Comparison of ENCODE assay signal across 1 cellular context in the genomic region with DNA sequence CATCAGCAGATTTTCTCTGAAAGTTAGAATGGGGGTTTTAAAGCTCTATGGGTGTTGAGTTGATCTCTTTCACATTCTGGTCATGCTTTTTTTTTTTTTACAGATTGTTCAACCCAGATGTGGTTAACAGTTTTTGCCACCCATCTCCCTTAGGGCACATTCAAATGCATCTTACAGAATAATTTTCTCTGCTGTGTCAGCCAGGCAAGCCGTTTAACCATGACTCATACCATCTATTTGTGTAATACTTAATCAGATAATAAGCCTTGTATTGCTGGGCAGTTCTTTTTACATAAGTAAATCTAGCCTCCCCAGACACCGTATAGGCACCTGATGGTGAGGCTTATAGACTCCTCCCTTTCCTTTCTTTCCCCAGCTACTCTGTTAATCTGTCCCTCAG.
A peak's percentile ranks its signal among the peaks of the same experiment; 100 is the strongest.
TF ChIP-seq lines count a peak whose summit lies in the region.

No MANE protein-coding gene starts in this region.

TF ChIP-seq in K562, 482 proteins besides CTCF, POLR2A, EP300 and RAD21 (continued from another document and continues in another):
- no peak for TF ChIP-seq MXI1 (IDR thresholded peaks at IDR 0.05; ENCODE audit: low read depth, low read length)
- no peak for TF ChIP-seq SRSF3 (IDR thresholded peaks at IDR 0.05; ENCODE audit: insufficient read depth, low read length)
- no peak for TF ChIP-seq ZNF354B (CRISPR knock-in tag; IDR thresholded peaks at IDR 0.05)
- TF ChIP-seq ZNF79 (CRISPR knock-in tag; IDR thresholded peaks at IDR 0.05; ENCODE audit: low read depth), result no peak
- no peak for TF ChIP-seq ZFX (CRISPR knock-in tag; IDR thresholded peaks at IDR 0.05)
- TF ChIP-seq, protein P1, sequence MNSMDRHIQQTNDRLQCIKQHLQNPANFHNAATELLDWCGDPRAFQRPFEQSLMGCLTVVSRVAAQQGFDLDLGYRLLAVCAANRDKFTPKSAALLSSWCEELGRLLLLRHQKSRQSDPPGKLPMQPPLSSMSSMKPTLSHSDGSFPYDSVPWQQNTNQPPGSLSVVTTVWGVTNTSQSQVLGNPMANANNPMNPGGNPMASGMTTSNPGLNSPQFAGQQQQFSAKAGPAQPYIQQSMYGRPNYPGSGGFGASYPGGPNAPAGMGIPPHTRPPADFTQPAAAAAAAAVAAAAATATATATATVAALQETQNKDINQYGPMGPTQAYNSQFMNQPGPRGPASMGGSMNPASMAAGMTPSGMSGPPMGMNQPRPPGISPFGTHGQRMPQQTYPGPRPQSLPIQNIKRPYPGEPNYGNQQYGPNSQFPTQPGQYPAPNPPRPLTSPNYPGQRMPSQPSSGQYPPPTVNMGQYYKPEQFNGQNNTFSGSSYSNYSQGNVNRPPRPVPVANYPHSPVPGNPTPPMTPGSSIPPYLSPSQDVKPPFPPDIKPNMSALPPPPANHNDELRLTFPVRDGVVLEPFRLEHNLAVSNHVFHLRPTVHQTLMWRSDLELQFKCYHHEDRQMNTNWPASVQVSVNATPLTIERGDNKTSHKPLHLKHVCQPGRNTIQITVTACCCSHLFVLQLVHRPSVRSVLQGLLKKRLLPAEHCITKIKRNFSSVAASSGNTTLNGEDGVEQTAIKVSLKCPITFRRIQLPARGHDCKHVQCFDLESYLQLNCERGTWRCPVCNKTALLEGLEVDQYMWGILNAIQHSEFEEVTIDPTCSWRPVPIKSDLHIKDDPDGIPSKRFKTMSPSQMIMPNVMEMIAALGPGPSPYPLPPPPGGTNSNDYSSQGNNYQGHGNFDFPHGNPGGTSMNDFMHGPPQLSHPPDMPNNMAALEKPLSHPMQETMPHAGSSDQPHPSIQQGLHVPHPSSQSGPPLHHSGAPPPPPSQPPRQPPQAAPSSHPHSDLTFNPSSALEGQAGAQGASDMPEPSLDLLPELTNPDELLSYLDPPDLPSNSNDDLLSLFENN (IDR thresholded peaks at IDR 0.05; ENCODE audit: low read depth in 2 of 2, low read length in 2 of 2), result no peak
- 0 out of 2 replicates have a peak, but pooled peaks have one; percentile 24 for TF ChIP-seq BCOR (IDR thresholded peaks at IDR 0.05)
- 0 out of 2 replicates have a peak, but pooled peaks have one; percentile 35 for TF ChIP-seq DIDO1 (tag; IDR thresholded peaks at IDR 0.05; ENCODE audit: low read depth)
- TF ChIP-seq CBFA2T2 (conservative IDR thresholded peaks at IDR 0.05), result peak; percentile 41
- no peak for TF ChIP-seq POLR2G (IDR thresholded peaks at IDR 0.05; ENCODE audit: low read depth, low read length)
- no peak for TF ChIP-seq MEF2A (IDR thresholded peaks at IDR 0.05; ENCODE audit: control insufficient read depth, low read depth, low read length)
- no peak for TF ChIP-seq RNF2 (IDR thresholded peaks at IDR 0.05)
- TF ChIP-seq CEBPG (CRISPR knock-in tag; IDR thresholded peaks at IDR 0.05), result no peak
- TF ChIP-seq CEBPG (tag; conservative IDR thresholded peaks at IDR 0.05 in 1 of 2, IDR thresholded peaks at IDR 0.05 in 1 of 2), result peak; percentile 14 to 48; a peak in 2 of 4 replicates
- no peak for TF ChIP-seq LCOR (CRISPR knock-in tag; IDR thresholded peaks at IDR 0.05)
- no peak for TF ChIP-seq ZNF780A (CRISPR knock-in tag; IDR thresholded peaks at IDR 0.05)
- peak; percentile 46; the same call in 1 of the 2 replicates for TF ChIP-seq GATA2 (CRISPR knock-in tag; IDR thresholded peaks at IDR 0.05)
- TF ChIP-seq, protein P2, sequence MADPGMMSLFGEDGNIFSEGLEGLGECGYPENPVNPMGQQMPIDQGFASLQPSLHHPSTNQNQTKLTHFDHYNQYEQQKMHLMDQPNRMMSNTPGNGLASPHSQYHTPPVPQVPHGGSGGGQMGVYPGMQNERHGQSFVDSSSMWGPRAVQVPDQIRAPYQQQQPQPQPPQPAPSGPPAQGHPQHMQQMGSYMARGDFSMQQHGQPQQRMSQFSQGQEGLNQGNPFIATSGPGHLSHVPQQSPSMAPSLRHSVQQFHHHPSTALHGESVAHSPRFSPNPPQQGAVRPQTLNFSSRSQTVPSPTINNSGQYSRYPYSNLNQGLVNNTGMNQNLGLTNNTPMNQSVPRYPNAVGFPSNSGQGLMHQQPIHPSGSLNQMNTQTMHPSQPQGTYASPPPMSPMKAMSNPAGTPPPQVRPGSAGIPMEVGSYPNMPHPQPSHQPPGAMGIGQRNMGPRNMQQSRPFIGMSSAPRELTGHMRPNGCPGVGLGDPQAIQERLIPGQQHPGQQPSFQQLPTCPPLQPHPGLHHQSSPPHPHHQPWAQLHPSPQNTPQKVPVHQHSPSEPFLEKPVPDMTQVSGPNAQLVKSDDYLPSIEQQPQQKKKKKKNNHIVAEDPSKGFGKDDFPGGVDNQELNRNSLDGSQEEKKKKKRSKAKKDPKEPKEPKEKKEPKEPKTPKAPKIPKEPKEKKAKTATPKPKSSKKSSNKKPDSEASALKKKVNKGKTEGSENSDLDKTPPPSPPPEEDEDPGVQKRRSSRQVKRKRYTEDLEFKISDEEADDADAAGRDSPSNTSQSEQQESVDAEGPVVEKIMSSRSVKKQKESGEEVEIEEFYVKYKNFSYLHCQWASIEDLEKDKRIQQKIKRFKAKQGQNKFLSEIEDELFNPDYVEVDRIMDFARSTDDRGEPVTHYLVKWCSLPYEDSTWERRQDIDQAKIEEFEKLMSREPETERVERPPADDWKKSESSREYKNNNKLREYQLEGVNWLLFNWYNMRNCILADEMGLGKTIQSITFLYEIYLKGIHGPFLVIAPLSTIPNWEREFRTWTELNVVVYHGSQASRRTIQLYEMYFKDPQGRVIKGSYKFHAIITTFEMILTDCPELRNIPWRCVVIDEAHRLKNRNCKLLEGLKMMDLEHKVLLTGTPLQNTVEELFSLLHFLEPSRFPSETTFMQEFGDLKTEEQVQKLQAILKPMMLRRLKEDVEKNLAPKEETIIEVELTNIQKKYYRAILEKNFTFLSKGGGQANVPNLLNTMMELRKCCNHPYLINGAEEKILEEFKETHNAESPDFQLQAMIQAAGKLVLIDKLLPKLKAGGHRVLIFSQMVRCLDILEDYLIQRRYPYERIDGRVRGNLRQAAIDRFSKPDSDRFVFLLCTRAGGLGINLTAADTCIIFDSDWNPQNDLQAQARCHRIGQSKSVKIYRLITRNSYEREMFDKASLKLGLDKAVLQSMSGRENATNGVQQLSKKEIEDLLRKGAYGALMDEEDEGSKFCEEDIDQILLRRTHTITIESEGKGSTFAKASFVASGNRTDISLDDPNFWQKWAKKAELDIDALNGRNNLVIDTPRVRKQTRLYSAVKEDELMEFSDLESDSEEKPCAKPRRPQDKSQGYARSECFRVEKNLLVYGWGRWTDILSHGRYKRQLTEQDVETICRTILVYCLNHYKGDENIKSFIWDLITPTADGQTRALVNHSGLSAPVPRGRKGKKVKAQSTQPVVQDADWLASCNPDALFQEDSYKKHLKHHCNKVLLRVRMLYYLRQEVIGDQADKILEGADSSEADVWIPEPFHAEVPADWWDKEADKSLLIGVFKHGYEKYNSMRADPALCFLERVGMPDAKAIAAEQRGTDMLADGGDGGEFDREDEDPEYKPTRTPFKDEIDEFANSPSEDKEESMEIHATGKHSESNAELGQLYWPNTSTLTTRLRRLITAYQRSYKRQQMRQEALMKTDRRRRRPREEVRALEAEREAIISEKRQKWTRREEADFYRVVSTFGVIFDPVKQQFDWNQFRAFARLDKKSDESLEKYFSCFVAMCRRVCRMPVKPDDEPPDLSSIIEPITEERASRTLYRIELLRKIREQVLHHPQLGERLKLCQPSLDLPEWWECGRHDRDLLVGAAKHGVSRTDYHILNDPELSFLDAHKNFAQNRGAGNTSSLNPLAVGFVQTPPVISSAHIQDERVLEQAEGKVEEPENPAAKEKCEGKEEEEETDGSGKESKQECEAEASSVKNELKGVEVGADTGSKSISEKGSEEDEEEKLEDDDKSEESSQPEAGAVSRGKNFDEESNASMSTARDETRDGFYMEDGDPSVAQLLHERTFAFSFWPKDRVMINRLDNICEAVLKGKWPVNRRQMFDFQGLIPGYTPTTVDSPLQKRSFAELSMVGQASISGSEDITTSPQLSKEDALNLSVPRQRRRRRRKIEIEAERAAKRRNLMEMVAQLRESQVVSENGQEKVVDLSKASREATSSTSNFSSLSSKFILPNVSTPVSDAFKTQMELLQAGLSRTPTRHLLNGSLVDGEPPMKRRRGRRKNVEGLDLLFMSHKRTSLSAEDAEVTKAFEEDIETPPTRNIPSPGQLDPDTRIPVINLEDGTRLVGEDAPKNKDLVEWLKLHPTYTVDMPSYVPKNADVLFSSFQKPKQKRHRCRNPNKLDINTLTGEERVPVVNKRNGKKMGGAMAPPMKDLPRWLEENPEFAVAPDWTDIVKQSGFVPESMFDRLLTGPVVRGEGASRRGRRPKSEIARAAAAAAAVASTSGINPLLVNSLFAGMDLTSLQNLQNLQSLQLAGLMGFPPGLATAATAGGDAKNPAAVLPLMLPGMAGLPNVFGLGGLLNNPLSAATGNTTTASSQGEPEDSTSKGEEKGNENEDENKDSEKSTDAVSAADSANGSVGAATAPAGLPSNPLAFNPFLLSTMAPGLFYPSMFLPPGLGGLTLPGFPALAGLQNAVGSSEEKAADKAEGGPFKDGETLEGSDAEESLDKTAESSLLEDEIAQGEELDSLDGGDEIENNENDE (IDR thresholded peaks at IDR 0.05; ENCODE audit: low read depth, low read length), result no peak
- TF ChIP-seq NFE2 (IDR thresholded peaks at IDR 0.05; ENCODE audit: low read depth), result peak; percentile 71
- TF ChIP-seq, protein P3, sequence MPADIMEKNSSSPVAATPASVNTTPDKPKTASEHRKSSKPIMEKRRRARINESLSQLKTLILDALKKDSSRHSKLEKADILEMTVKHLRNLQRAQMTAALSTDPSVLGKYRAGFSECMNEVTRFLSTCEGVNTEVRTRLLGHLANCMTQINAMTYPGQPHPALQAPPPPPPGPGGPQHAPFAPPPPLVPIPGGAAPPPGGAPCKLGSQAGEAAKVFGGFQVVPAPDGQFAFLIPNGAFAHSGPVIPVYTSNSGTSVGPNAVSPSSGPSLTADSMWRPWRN (IDR thresholded peaks at IDR 0.05; ENCODE audit: low read depth), result 0 out of 2 replicates have a peak, but pooled peaks have one; percentile 34
- TF ChIP-seq TEAD4 (IDR thresholded peaks at IDR 0.05; ENCODE audit: low read length), result peak; percentile 28; the same call in 1 of the 2 replicates
- TF ChIP-seq TEAD4 (CRISPR knock-in tag; IDR thresholded peaks at IDR 0.05; ENCODE audit: borderline replicate concordance), result no peak
- no peak for TF ChIP-seq BCL6 (CRISPR knock-in tag; IDR thresholded peaks at IDR 0.05)
- no peak for TF ChIP-seq WHSC1 (IDR thresholded peaks at IDR 0.05; ENCODE audit: low read length)
- TF ChIP-seq ADNP (tag; IDR thresholded peaks at IDR 0.05), result peak; percentile 66; the same call in 1 of the 2 replicates
- no peak for TF ChIP-seq MAZ (CRISPR knock-in tag; conservative IDR thresholded peaks at IDR 0.05 in 1 of 2, IDR thresholded peaks at IDR 0.05 in 1 of 2)
- TF ChIP-seq, protein P4, sequence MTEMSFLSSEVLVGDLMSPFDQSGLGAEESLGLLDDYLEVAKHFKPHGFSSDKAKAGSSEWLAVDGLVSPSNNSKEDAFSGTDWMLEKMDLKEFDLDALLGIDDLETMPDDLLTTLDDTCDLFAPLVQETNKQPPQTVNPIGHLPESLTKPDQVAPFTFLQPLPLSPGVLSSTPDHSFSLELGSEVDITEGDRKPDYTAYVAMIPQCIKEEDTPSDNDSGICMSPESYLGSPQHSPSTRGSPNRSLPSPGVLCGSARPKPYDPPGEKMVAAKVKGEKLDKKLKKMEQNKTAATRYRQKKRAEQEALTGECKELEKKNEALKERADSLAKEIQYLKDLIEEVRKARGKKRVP (CRISPR knock-in tag; IDR thresholded peaks at IDR 0.05), result no peak
- TF ChIP-seq ILF3 (IDR thresholded peaks at IDR 0.05; ENCODE audit: borderline replicate concordance), result 0 out of 2 replicates have a peak, but pooled peaks have one; percentile 45
- no peak for TF ChIP-seq POU5F1 (IDR thresholded peaks at IDR 0.05; ENCODE audit: borderline replicate concordance, low read depth, low read length, partially characterized antibody)
- TF ChIP-seq ZNF224 (CRISPR knock-in tag; IDR thresholded peaks at IDR 0.05), result no peak
- TF ChIP-seq PPARD (CRISPR knock-in tag; IDR thresholded peaks at IDR 0.05), result no peak
- peak; percentile 68 for TF ChIP-seq ZEB2 (IDR thresholded peaks at IDR 0.05)
- no peak for TF ChIP-seq ZBTB1 (CRISPR knock-in tag; IDR thresholded peaks at IDR 0.05; ENCODE audit: borderline replicate concordance, low read depth)
- TF ChIP-seq, protein P5, sequence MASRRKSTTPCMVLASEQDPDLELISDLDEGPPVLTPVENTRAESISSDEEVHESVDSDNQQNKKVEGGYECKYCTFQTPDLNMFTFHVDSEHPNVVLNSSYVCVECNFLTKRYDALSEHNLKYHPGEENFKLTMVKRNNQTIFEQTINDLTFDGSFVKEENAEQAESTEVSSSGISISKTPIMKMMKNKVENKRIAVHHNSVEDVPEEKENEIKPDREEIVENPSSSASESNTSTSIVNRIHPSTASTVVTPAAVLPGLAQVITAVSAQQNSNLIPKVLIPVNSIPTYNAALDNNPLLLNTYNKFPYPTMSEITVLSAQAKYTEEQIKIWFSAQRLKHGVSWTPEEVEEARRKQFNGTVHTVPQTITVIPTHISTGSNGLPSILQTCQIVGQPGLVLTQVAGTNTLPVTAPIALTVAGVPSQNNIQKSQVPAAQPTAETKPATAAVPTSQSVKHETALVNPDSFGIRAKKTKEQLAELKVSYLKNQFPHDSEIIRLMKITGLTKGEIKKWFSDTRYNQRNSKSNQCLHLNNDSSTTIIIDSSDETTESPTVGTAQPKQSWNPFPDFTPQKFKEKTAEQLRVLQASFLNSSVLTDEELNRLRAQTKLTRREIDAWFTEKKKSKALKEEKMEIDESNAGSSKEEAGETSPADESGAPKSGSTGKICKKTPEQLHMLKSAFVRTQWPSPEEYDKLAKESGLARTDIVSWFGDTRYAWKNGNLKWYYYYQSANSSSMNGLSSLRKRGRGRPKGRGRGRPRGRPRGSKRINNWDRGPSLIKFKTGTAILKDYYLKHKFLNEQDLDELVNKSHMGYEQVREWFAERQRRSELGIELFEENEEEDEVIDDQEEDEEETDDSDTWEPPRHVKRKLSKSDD (conservative IDR thresholded peaks at IDR 0.05; ENCODE audit: low read length), result no peak
- TF ChIP-seq RBM39 (optimal IDR thresholded peaks at IDR 0.05; ENCODE audit: low read depth, low read length), result no peak
